34 cellular contexts compared by ENCODE assay signal in the genomic region with DNA sequence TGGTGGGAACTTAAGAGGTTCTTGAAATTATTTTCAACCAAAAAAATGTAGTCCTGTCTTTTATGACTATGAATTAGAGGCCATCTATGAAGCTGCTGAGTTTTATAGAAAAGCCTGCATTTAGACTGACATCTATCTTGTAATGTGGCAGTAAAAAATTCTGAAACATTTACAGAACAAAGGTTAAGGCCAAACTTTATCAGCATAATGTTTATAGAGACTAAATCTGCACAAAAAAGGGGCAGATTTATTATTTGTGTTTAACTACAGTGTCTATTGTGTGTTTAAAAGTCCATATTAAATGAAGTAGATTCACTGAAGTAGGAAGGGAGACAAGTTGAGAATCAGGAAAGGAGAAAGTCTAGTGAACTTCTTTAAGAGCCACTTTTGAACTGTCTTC. TPM values are rescaled to one million over a fixed set of nuclear protein-coding genes. Genes with fewer than 3 reads are reported as not detected.
"Had no signal": no experiment of that assay in that cellular context is flagged by ENCODE, and none has a peak within 500 bp of the region (broad histone marks: within the 10 kb centered on the region; RNA-seq: fewer than 3 reads in every experiment).

No MANE protein-coding gene starts in this region.

- H3K4me3 ChIP-seq: pancreas, prostate gland, skin epidermis, smooth muscle cell, spleen, thoracic aorta, thyroid gland, tibial nerve, upper lobe of left lung, vagina had no signal

- FAIRE-seq: pancreas, urothelium cell line had no signal

- H3K27me3 Mint-ChIP-seq: naive B cell; naive thymus-derived CD8-positive, alpha-beta T cell; natural killer cell treated with Interleukin-12 subunit alpha and Interleukin-12 subunit beta and Interleukin-15 and Interleukin-18, amount 100 ng/mL, for 72 hours; stimulated activated memory B cell treated with anti-CD40 and anti-IgM and Interleukin-4, amounts not matched to agents 10 μg/mL and 1 μg/mL and 100 μg/mL, for 72 hours; stimulated activated naive CD8-positive, alpha-beta T cell treated with anti-CD3 and anti-CD28 coated beads, Interleukin-15, amount 100 ng/mL, for 72 hours had no signal

- H3K27ac Mint-ChIP-seq: naive B cell; naive thymus-derived CD8-positive, alpha-beta T cell; natural killer cell treated with Interleukin-12 subunit alpha and Interleukin-12 subunit beta and Interleukin-15 and Interleukin-18, amount 100 ng/mL, for 72 hours; nephron progenitor cell; stimulated activated memory B cell treated with anti-CD40 and anti-IgM and Interleukin-4, amounts not matched to agents 10 μg/mL and 1 μg/mL and 100 μg/mL, for 72 hours had no signal

- H3K4me1 Mint-ChIP-seq: naive B cell; naive thymus-derived CD8-positive, alpha-beta T cell; nephron progenitor cell; neural crest cell; stimulated activated memory B cell treated with anti-CD40 and anti-IgM and Interleukin-4, amounts not matched to agents 10 μg/mL and 1 μg/mL and 100 μg/mL, for 72 hours; stimulated activated naive CD8-positive, alpha-beta T cell treated with anti-CD3 and anti-CD28 coated beads, Interleukin-15, amount 100 ng/mL, for 72 hours had no signal

- H3K27ac ChIP-seq: pancreas, prostate gland, skin epidermis, thoracic aorta, thyroid gland, tibial nerve, vagina had no signal

- H3K4me2 ChIP-seq: smooth muscle cell had no signal

- H3K9me3 ChIP-seq: pancreas, prostate gland, thyroid gland, upper lobe of left lung, vagina had no signal

- H3K4me1 ChIP-seq: pancreas, prostate gland, thyroid gland, tibial nerve, upper lobe of left lung, vagina had no signal

- H3K36me3 ChIP-seq: pancreas, prostate gland, spleen, thoracic aorta, thyroid gland, tibial nerve, upper lobe of left lung, vagina had no signal

- H3K36me3 Mint-ChIP-seq: stimulated activated memory B cell treated with anti-CD40 and anti-IgM and Interleukin-4, amounts not matched to agents 10 μg/mL and 1 μg/mL and 100 μg/mL, for 72 hours had no signal

- H3K4me3 Mint-ChIP-seq: naive B cell; naive thymus-derived CD8-positive, alpha-beta T cell; natural killer cell treated with Interleukin-12 subunit alpha and Interleukin-12 subunit beta and Interleukin-15 and Interleukin-18, amount 100 ng/mL, for 72 hours; nephron progenitor cell; neural crest cell; stimulated activated memory B cell treated with anti-CD40 and anti-IgM and Interleukin-4, amounts not matched to agents 10 μg/mL and 1 μg/mL and 100 μg/mL, for 72 hours; stimulated activated naive CD8-positive, alpha-beta T cell treated with anti-CD3 and anti-CD28 coated beads, Interleukin-15, amount 100 ng/mL, for 72 hours had no signal

- DNase-seq: naive B cell; naive thymus-derived CD8-positive, alpha-beta T cell; nephron progenitor cell; nucleus accumbens; pancreas; right cardiac atrium; spleen; stimulated activated CD4-positive, alpha-beta T cell treated with anti-CD3 and anti-CD28 coated beads, Interleukin-12 subunit alpha, Interleukin-12 subunit beta, amount 100 ng/mL, for 4 hours; stimulated activated CD4-positive, alpha-beta T cell treated with anti-CD3 and anti-CD28 coated beads, Interleukin-1b, Interleukin-23, amount 100 ng/mL, for 48 hours; stimulated activated CD4-positive, alpha-beta T cell treated with anti-CD3 and anti-CD28 coated beads, Interleukin-4, amount 100 ng/mL, for 1 hour; stimulated activated CD4-positive, alpha-beta T cell treated with anti-CD3 and anti-CD28 coated beads, Interleukin-4, amount 100 ng/mL, for 4 hours; stimulated activated CD8-positive, alpha-beta memory T cell treated with anti-CD3 and anti-CD28 coated beads, Interleukin-4, amount 100 ng/mL, for 48 hours; stimulated activated naive CD4-positive, alpha-beta T cell; stimulated activated naive CD8-positive, alpha-beta T cell treated with anti-CD3 and anti-CD28 coated beads, Interleukin-15, amount 100 ng/mL, for 72 hours; stimulated activated naive CD8-positive, alpha-beta T cell treated with anti-CD3 and anti-CD28 coated beads, Interleukin-15, Interleukin-2, amounts not matched to agents 100 U/mL and 50 U/mL, for 24 hours; substantia nigra; thyroid gland; trophoblast cell had no signal

- H3K27me3 ChIP-seq: pancreas, spleen, thyroid gland, tibial nerve, upper lobe of left lung, vagina had no signal

- ATAC-seq: naive thymus-derived CD8-positive, alpha-beta T cell; natural killer cell treated with Interleukin-12 subunit alpha and Interleukin-12 subunit beta and Interleukin-15 and Interleukin-18, amount 100 ng/mL, for 72 hours; pancreas; right cardiac atrium; sciatic nerve; stimulated activated memory B cell treated with anti-CD40 and anti-IgM and Interleukin-4, amounts not matched to agents 10 μg/mL and 1 μg/mL and 100 μg/mL, for 72 hours; stimulated activated naive CD8-positive, alpha-beta T cell treated with anti-CD3 and anti-CD28 coated beads, Interleukin-15, amount 100 ng/mL, for 72 hours; stimulated activated naive CD8-positive, alpha-beta T cell treated with anti-CD3 and anti-CD28 coated beads, Interleukin-15, Interleukin-2, amounts not matched to agents 100 U/mL and 50 U/mL, for 24 hours had no signal

RNA-seq across cellular contexts. Expression of a gene that starts 37.3 kb away (rescaled TPM):
- total RNA-seq: naive thymus-derived CD8-positive, alpha-beta T cell; natural killer cell treated with Interleukin-12 subunit alpha and Interleukin-12 subunit beta and Interleukin-15 and Interleukin-18, amount 100 ng/mL, for 72 hours; omental fat pad; osteocyte; pancreas; posterior vena cava; right cardiac atrium; sciatic nerve; smooth muscle cell; thoracic aorta; thyroid gland; tibial nerve; ureter; vagina had no signal
- polyA plus RNA-seq: naive thymus-derived CD8-positive, alpha-beta T cell; pancreas; right cardiac atrium; smooth muscle cell had no signal
